In genomic region chr16:89572478-89573205, GRCh38 we compare ENCODE assay signal across 1 cellular context.
TF ChIP-seq lines count a peak whose summit lies in the region.

No MANE protein-coding gene starts in this region.

TF ChIP-seq in HepG2, 621 proteins besides CTCF, POLR2A, EP300 and RAD21 (continued from another document and continues in another):
- TF ChIP-seq HNF1A (IDR thresholded peaks at IDR 0.05; ENCODE audit: low read depth) = no peak; the same call in 1 of the 2 replicates
- peak; percentile 35; the same call in 1 of the 2 replicates for TF ChIP-seq HNF1A (CRISPR knock-in tag; IDR thresholded peaks at IDR 0.05; ENCODE audit: borderline replicate concordance)
- TF ChIP-seq KDM4B (CRISPR knock-in tag; IDR thresholded peaks at IDR 0.05) = peak; percentile 38; the same call in 1 of the 2 replicates
- TF ChIP-seq AKAP8 (CRISPR knock-in tag; IDR thresholded peaks at IDR 0.05) = 0 out of 2 replicates have a peak, but pooled peaks have one; percentile 42
- peak; percentile 3; the same call in 1 of the 2 replicates for TF ChIP-seq ETV5 (CRISPR knock-in tag; IDR thresholded peaks at IDR 0.05; ENCODE audit: borderline replicate concordance)
- TF ChIP-seq ARID5B (CRISPR knock-in tag; IDR thresholded peaks at IDR 0.05) = peak; percentile 57; the same call in 1 of the 2 replicates
- no peak for TF ChIP-seq ZSCAN20 (CRISPR knock-in tag; IDR thresholded peaks at IDR 0.05; ENCODE audit: borderline replicate concordance)
- peak; percentile 40; the same call in 1 of the 2 replicates for TF ChIP-seq HOMEZ (CRISPR knock-in tag; IDR thresholded peaks at IDR 0.05; ENCODE audit: low read depth)
- TF ChIP-seq ZNF34 (CRISPR knock-in tag; IDR thresholded peaks at IDR 0.05; ENCODE audit: borderline replicate concordance) = 0 out of 2 replicates have a peak, but pooled peaks have one; percentile 81
- 0 out of 2 replicates have a peak, but pooled peaks have one; percentile 60 for TF ChIP-seq CCDC6 (CRISPR knock-in tag; IDR thresholded peaks at IDR 0.05)
- peak; percentile 56; the same call in 1 of the 2 replicates for TF ChIP-seq ZNF547 (CRISPR knock-in tag; IDR thresholded peaks at IDR 0.05)
- TF ChIP-seq ZNF414 (CRISPR knock-in tag; IDR thresholded peaks at IDR 0.05) = peak; percentile 85
- peak; percentile 43; the same call in 1 of the 2 replicates for TF ChIP-seq NCOA2 (CRISPR knock-in tag; IDR thresholded peaks at IDR 0.05)
- peak; percentile 37; the same call in 1 of the 2 replicates for TF ChIP-seq GABPB1 (CRISPR knock-in tag; IDR thresholded peaks at IDR 0.05)
- 0 out of 2 replicates have a peak, but pooled peaks have one; percentile 58 for TF ChIP-seq SMAD1 (CRISPR knock-in tag; IDR thresholded peaks at IDR 0.05; ENCODE audit: borderline replicate concordance, low read depth)
- TF ChIP-seq THAP11 (CRISPR knock-in tag; IDR thresholded peaks at IDR 0.05) = peak; percentile 48; the same call in 1 of the 2 replicates
- peak; percentile 48; the same call in 1 of the 2 replicates for TF ChIP-seq ZNF766 (CRISPR knock-in tag; IDR thresholded peaks at IDR 0.05; ENCODE audit: borderline replicate concordance)
- TF ChIP-seq FOXA3 (CRISPR knock-in tag; IDR thresholded peaks at IDR 0.05) = peak; percentile 4; the same call in 1 of the 2 replicates
- TF ChIP-seq ZMYM4 (CRISPR knock-in tag; IDR thresholded peaks at IDR 0.05) = no peak
- peak; percentile 78 for TF ChIP-seq ZNF670 (CRISPR knock-in tag; IDR thresholded peaks at IDR 0.05; ENCODE audit: borderline replicate concordance)
- TF ChIP-seq ZNF501 (CRISPR knock-in tag; IDR thresholded peaks at IDR 0.05) = peak; percentile 68; the same call in 1 of the 2 replicates
- TF ChIP-seq KAT7 (CRISPR knock-in tag; IDR thresholded peaks at IDR 0.05; ENCODE audit: borderline replicate concordance) = 0 out of 2 replicates have a peak, but pooled peaks have one; percentile 24
- peak; percentile 42; the same call in 1 of the 2 replicates for TF ChIP-seq FOXP4 (CRISPR knock-in tag; IDR thresholded peaks at IDR 0.05)
- TF ChIP-seq ZBTB25 (CRISPR knock-in tag; IDR thresholded peaks at IDR 0.05) = 0 out of 2 replicates have a peak, but pooled peaks have one; percentile 35
- TF ChIP-seq HINFP (CRISPR knock-in tag; IDR thresholded peaks at IDR 0.05; ENCODE audit: low read depth) = peak; percentile 69; the same call in 1 of the 2 replicates
- no peak for TF ChIP-seq ZSCAN22 (CRISPR knock-in tag; IDR thresholded peaks at IDR 0.05)
- TF ChIP-seq KMT2B (CRISPR knock-in tag; IDR thresholded peaks at IDR 0.05) = peak; percentile 44; the same call in 1 of the 2 replicates
- peak; percentile 77 for TF ChIP-seq ZNF710 (CRISPR knock-in tag; IDR thresholded peaks at IDR 0.05; ENCODE audit: borderline replicate concordance)
- TF ChIP-seq ZFP91 (CRISPR knock-in tag; IDR thresholded peaks at IDR 0.05; ENCODE audit: borderline replicate concordance) = peak; percentile 47; the same call in 1 of the 2 replicates
- 0 out of 2 replicates have a peak, but pooled peaks have one; percentile 2 for TF ChIP-seq SAFB2 (CRISPR knock-in tag; IDR thresholded peaks at IDR 0.05; ENCODE audit: borderline replicate concordance, low read depth)
- peak; percentile 21; the same call in 1 of the 2 replicates for TF ChIP-seq BHLHE40 (IDR thresholded peaks at IDR 0.05; ENCODE audit: low read length)
- peak; percentile 88 for TF ChIP-seq ZBTB37 (CRISPR knock-in tag; IDR thresholded peaks at IDR 0.05)
- TF ChIP-seq HNF4G (IDR thresholded peaks at IDR 0.05; ENCODE audit: borderline replicate concordance, low read depth, low read length) = peak; percentile 97
- TF ChIP-seq HNF4G (CRISPR knock-in tag; IDR thresholded peaks at IDR 0.05; ENCODE audit: borderline replicate concordance, low read depth) = peak; percentile 91
- peak; percentile 30 for TF ChIP-seq ZEB1 (IDR thresholded peaks at IDR 0.05; ENCODE audit: insufficient replicate concordance, low read depth)
